1 cellular context compared by ENCODE assay signal in genomic region chr14:23610815-23611289, GRCh38.
TF ChIP-seq lines count a peak whose summit lies in the region.

No MANE protein-coding gene starts in this region.

TF ChIP-seq in GM23338, 12 proteins besides CTCF, POLR2A, EP300 and RAD21 (continued from another document):
- no peak for TF ChIP-seq ZNF462 (CRISPR knock-in tag; IDR thresholded peaks at IDR 0.05)
